21 cellular contexts compared by ENCODE assay signal in genomic region chr1:9269078-9269501, GRCh38. TPM values are rescaled to one million over a fixed set of nuclear protein-coding genes. Genes with fewer than 3 reads are reported as not detected.
DNase-seq lines count a peak whose midpoint lies in the region; ATAC-seq and TF ChIP-seq lines count a peak whose summit lies in the region.
"Had no signal": no experiment of that assay in that cellular context is flagged by ENCODE, and none has a peak within 500 bp of the region (broad histone marks: within the 10 kb centered on the region; RNA-seq: fewer than 3 reads in every experiment).

No MANE protein-coding gene starts in this region.

- no peak overlapping the region for H3K4me3 Mint-ChIP-seq in Calu3 (ENCODE audit: low read depth, unreplicated experiment)

- H3K36me3 ChIP-seq in OCI-LY7 (ENCODE audit: insufficient read depth, low read length) (no peaks in the 10 kb centered on the region), SK-N-SH (replicated peaks in 1 of 2; ENCODE audit: control insufficient read depth in 1 of 2, insufficient read depth in 2 of 2, low read length in 1 of 2) (peaks cover 0 to 23% of the 10 kb centered on the region in 2 experiments)

- H3K4me3 ChIP-seq in LNCaP clone FGC (ENCODE audit: low read depth, low read length), result no peak overlapping the region
- no peak overlapping the region for H3K4me3 ChIP-seq in OCI-LY7 (ENCODE audit: low read depth, low read length, poor library complexity, severe bottlenecking)
- no peak overlapping the region for H3K4me3 ChIP-seq in SK-N-SH (ENCODE audit: low read depth in 2 of 2, low read length in 1 of 2)
- H3K4me3 ChIP-seq: GM23248, tibial nerve had no signal

- no peaks in the 10 kb centered on the region for H3K9me3 ChIP-seq in OCI-LY7 (ENCODE audit: low read length)
- H3K9me3 ChIP-seq in SK-N-SH, result no peaks in the 10 kb centered on the region
- H3K9me3 ChIP-seq: tibial nerve had no signal

- H3K79me2 ChIP-seq in OCI-LY7 (ENCODE audit: insufficient read depth, low read depth, low read length) (no peaks in the 10 kb centered on the region), SK-N-SH (ENCODE audit: insufficient read depth) (no peaks in the 10 kb centered on the region)

- no peaks in the 10 kb centered on the region for H3K27me3 ChIP-seq in SK-N-SH (ENCODE audit: insufficient read depth)
- H3K27me3 ChIP-seq: tibial nerve had no signal

- H3K4me1 Mint-ChIP-seq in Calu3 (ENCODE audit: low read depth, unreplicated experiment), result no peaks in the 10 kb centered on the region

- ATAC-seq in HG02970 (IDR thresholded peaks at IDR 0.05; ENCODE audit: low FRiP score, unreplicated experiment), result no peak
- ATAC-seq: stimulated activated naive CD8-positive, alpha-beta T cell treated with anti-CD3 and anti-CD28 coated beads, Interleukin-15, Interleukin-2, amounts not matched to agents 100 U/mL and 50 U/mL, for 24 hours had no signal

- no peaks in the 10 kb centered on the region for H4K20me1 ChIP-seq in OCI-LY7 (ENCODE audit: insufficient read depth, low read length)
- no peaks in the 10 kb centered on the region for H4K20me1 ChIP-seq in SK-N-SH (ENCODE audit: insufficient read depth)

- TF ChIP-seq CTCF in LNCaP clone FGC (IDR thresholded peaks at IDR 0.05; ENCODE audit: control insufficient read depth, extremely low read depth, insufficient read depth), result peak; percentile 26
- peak; percentile 43 for TF ChIP-seq CTCF in VCaP (conservative IDR thresholded peaks at IDR 0.05)
- TF ChIP-seq CTCF in OCI-LY7 (conservative IDR thresholded peaks at IDR 0.05; ENCODE audit: low read length), result no peak
- no peak for TF ChIP-seq CTCF in SK-N-SH (IDR thresholded peaks at IDR 0.05)
- TF ChIP-seq CTCF in Calu3 (IDR thresholded peaks at IDR 0.05; ENCODE audit: unreplicated experiment), result no peak

- H3K36me3 Mint-ChIP-seq in Calu3 (ENCODE audit: insufficient read depth, unreplicated experiment), result no peaks in the 10 kb centered on the region

- H3K4me1 ChIP-seq in OCI-LY7 (ENCODE audit: insufficient read depth, low read length, poor library complexity, severe bottlenecking), result no peaks in the 10 kb centered on the region
- peaks cover 0 to 3% of the 10 kb centered on the region in 2 experiments; a peak in 1 of 4 replicates for H3K4me1 ChIP-seq in SK-N-SH (ENCODE audit: control insufficient read depth in 1 of 2, insufficient read depth in 2 of 2, low read depth in 1 of 2, low read length in 1 of 2)

- no peaks in the 10 kb centered on the region for H3K9me3 Mint-ChIP-seq in Calu3 (ENCODE audit: low read depth, unreplicated experiment)

- no peak for TF ChIP-seq EP300 in SK-N-SH (IDR thresholded peaks at IDR 0.05; ENCODE audit: borderline replicate concordance in 1 of 2, low read depth in 1 of 2, low read length in 1 of 2)

- H3K27ac ChIP-seq in VCaP (peak overlapping the region; percentile 42), OCI-LY7 (ENCODE audit: low read depth, low read length, poor library complexity, severe bottlenecking) (no peak overlapping the region), SK-N-SH (ENCODE audit: low read depth in 2 of 2, low read length in 1 of 2) (no peak overlapping the region)
- H3K27ac ChIP-seq: GM23248, tibial nerve had no signal

- H3K27me3 Mint-ChIP-seq in Calu3 (ENCODE audit: unreplicated experiment), result no peaks in the 10 kb centered on the region

- 83% methylated on average over 10 of the region's 17 CpGs for WGBS in SK-N-SH (ENCODE audit: low lambda C conversion rate)

- BruUV-seq in OCI-LY7 (replicated peaks; lab: Mats Ljungman, UMichigan) (no TSS peak), Calu3 (replicated peaks; lab: Mats Ljungman, UMichigan) (no TSS peak)

- no peak for TF ChIP-seq RAD21 in SK-N-SH (IDR thresholded peaks at IDR 0.05; ENCODE audit: low read length)

- peaks cover 4% of the 10 kb centered on the region for H3F3A ChIP-seq in SK-N-SH (replicated peaks; ENCODE audit: insufficient read depth)

- H3K27ac Mint-ChIP-seq in Calu3 (ENCODE audit: unreplicated experiment), result no peak overlapping the region

- no peak overlapping the region for H3K9ac ChIP-seq in SK-N-SH
- H3K9ac ChIP-seq: GM23248 had no signal

- in situ Hi-C loops in Caki2 (cut with HindIII; ENCODE audit: low pct_unique_long_range_greater_than_20kb, low sequenced_read_pairs), result no loop called here

- peak; percentile 35 for DNase-seq in Caki2 (ENCODE audit: low read depth)
- DNase-seq in LNCaP clone FGC (ENCODE audit: low read depth), result no peak
- peak; percentile 37 for DNase-seq in kidney tubule cell (ENCODE audit: low spot score)
- no peak for DNase-seq in OCI-LY7 (ENCODE audit: low spot score)
- no peak for DNase-seq in SK-N-SH
- no peak for DNase-seq in Calu3
- DNase-seq: activated CD4-positive, alpha-beta T cell treated with anti-CD3 and anti-CD28 coated beads for 4 hours; activated naive CD4-positive, alpha-beta T cell treated with anti-CD3 and anti-CD28 coated beads, Interleukin-2, amount 50 U/mL, for 16 hours; central memory CD4-positive, alpha-beta T cell; erythroblast; GM23248; hippocampal formation; NCI-H1092; NCI-H2029 treated with DMSO at 0.1 percent for 48 hours; occipital lobe; retina; stimulated activated CD4-positive, alpha-beta T cell treated with anti-CD3 and anti-CD28 coated beads, Interleukin-4, amount 100 ng/mL, for 4 hours; stimulated activated naive CD8-positive, alpha-beta T cell treated with anti-CD3 and anti-CD28 coated beads, Interleukin-15, Interleukin-2, amounts not matched to agents 100 U/mL and 50 U/mL, for 24 hours had no signal

- H3K9me2 ChIP-seq in OCI-LY7 (ENCODE audit: insufficient read depth, low read length), result no peaks in the 10 kb centered on the region
- H3K9me2 ChIP-seq in SK-N-SH, result no peaks in the 10 kb centered on the region

- POLR2A ChIA-PET in OCI-LY7 (lab: Charles Lee) (no interaction called here), SK-N-SH (lab: Yijun Ruan, JAX) (no interaction called here)

- intact Hi-C loops in OCI-LY7 (cut with micrococcal nuclease; ENCODE audit: unreplicated experiment), result no loop called here
- intact Hi-C loops in Calu3 (cut with micrococcal nuclease; ENCODE audit: unreplicated experiment), result no loop called here

- H3K4me2 ChIP-seq in OCI-LY7 (ENCODE audit: low read length) (no peak overlapping the region), SK-N-SH (no peak overlapping the region)

- CTCF ChIA-PET in OCI-LY7 (lab: Charles Lee; ENCODE audit: unreplicated experiment) (no interaction called here), SK-N-SH (lab: Yijun Ruan, JAX) (interaction anchor here (0.9 to 7.9 kb wide), 7 partner anchors 12 to 357 kb away, joined by 3 to 156 read pairs (median 4); no protein-coding TSS in a partner anchor), Calu3 (lab: Charles Lee) (interaction anchor here (0.6 kb wide), 1 partner anchor 140 kb away, joined by 3 read pairs; no protein-coding TSS in a partner anchor)

- H2AFZ ChIP-seq in OCI-LY7 (ENCODE audit: low read length) (no peak overlapping the region), SK-N-SH (ENCODE audit: low read depth) (no peak overlapping the region)
- H2AFZ ChIP-seq: GM23248 had no signal

TF ChIP-seq in SK-N-SH, 30 proteins besides CTCF, POLR2A, EP300 and RAD21 (continues in another document):
- TF ChIP-seq GATA2 (CRISPR knock-in tag; IDR thresholded peaks at IDR 0.05) (no peak), ELF1 (IDR thresholded peaks at IDR 0.05) (no peak), IRF3 (IDR thresholded peaks at IDR 0.05; ENCODE audit: low read depth, low read length) (no peak), USF2 (IDR thresholded peaks at IDR 0.05; ENCODE audit: borderline replicate concordance, low read depth, low read length) (no peak), YY1 (IDR thresholded peaks at IDR 0.05; ENCODE audit: low read depth) (no peak), USF1 (IDR thresholded peaks at IDR 0.05; ENCODE audit: borderline replicate concordance, low read depth) (no peak), NFIC (IDR thresholded peaks at IDR 0.05; ENCODE audit: borderline replicate concordance) (no peak), TAF1 (IDR thresholded peaks at IDR 0.05; ENCODE audit: borderline replicate concordance, low read depth, low read length) (no peak), CHD2 (IDR thresholded peaks at IDR 0.05; ENCODE audit: low read length, partially characterized antibody) (no peak), GABPA (IDR thresholded peaks at IDR 0.05; ENCODE audit: low read depth) (no peak)

RNA-seq across cellular contexts. Expression of gene SPSB1, which starts 23.6 kb away (rescaled TPM):
- total RNA-seq in Caki2 (2014; rRNA removed; shearing (Covaris generic); ENCODE audit: low replicate concordance), result 32.9 and 36.4 TPM in 2 replicates
- total RNA-seq in OCI-LY7 (2014; rRNA removed; shearing (Covaris generic)), result 14.0 and 17.9 TPM in 2 replicates
- total RNA-seq in OCI-LY7 (2022), result 1.1 and 1.2 TPM in 2 replicates
- 8.4 and 9.2 TPM in 2 replicates for polyA plus RNA-seq in SK-N-SH (2012; rRNA removed)
- 4.4 and 5.8 TPM in 2 replicates for polyA plus RNA-seq in SK-N-SH (2012; cell fraction: cytosol; rRNA removed)
- 5.4 and 7.6 TPM in 2 replicates for polyA plus RNA-seq in SK-N-SH (2012; cell fraction: nucleus; rRNA removed)
- total RNA-seq in Calu3 (2022), result 4.9 and 5.8 TPM in 2 replicates

RNA-seq across cellular contexts. Expression of gene H6PD, which starts 34.5 kb away (rescaled TPM):
- 18.5 and 22.2 TPM in 2 replicates for total RNA-seq in Caki2 (2014; rRNA removed; shearing (Covaris generic); ENCODE audit: low replicate concordance)
- 8.2 and 8.5 TPM in 2 replicates for total RNA-seq in OCI-LY7 (2014; rRNA removed; shearing (Covaris generic))
- total RNA-seq in OCI-LY7 (2022) (22.1 TPM in 2 replicates), Calu3 (2022) (18.0 TPM in 2 replicates)
- 16.2 and 19.1 TPM in 2 replicates for polyA plus RNA-seq in SK-N-SH (2012; rRNA removed)
- 10.0 and 13.9 TPM in 2 replicates for polyA plus RNA-seq in SK-N-SH (2012; cell fraction: cytosol; rRNA removed)
- 23.2 and 26.0 TPM in 2 replicates for polyA plus RNA-seq in SK-N-SH (2012; cell fraction: nucleus; rRNA removed)

Comparison
In these comparisons a context has a peak if more than half of its experiments do, and no peak if none do; other contexts are left out.
1. DNase-seq: peak in Caki2 (single experiment) and kidney tubule cell (single experiment); none in LNCaP clone FGC (single experiment), OCI-LY7 (single experiment), SK-N-SH (single experiment) and Calu3 (single experiment).
2. CTCF ChIP-seq: peak in LNCaP clone FGC (single experiment) and VCaP (single experiment); none in OCI-LY7 (single experiment), SK-N-SH (single experiment) and Calu3 (single experiment).